9 cellular contexts compared by ENCODE assay signal in genomic region chr1:45501502-45501859, GRCh38. TPM values are rescaled to one million over a fixed set of nuclear protein-coding genes. Genes with fewer than 3 reads are reported as not detected.
DNase-seq lines count a peak whose midpoint lies in the region; TF ChIP-seq lines count a peak whose summit lies in the region.
"Had no signal": no experiment of that assay in that cellular context is flagged by ENCODE, and none has a peak within 500 bp of the region (broad histone marks: within the 10 kb centered on the region; RNA-seq: fewer than 3 reads in every experiment).

No MANE protein-coding gene starts in this region.

- H3K9ac ChIP-seq in BLaER1 treated with 17β-estradiol and CSF1 and Interleukin-3, amounts not matched to agents 10 nM and 100 nM, result no peak overlapping the region
- peak overlapping the region; percentile 72 for H3K9ac ChIP-seq in Loucy (ENCODE audit: low read depth, low read length, poor library complexity, severe bottlenecking)

- peak overlapping the region; percentile 45 to 99 (median 87); a peak in 21 of 22 replicates for H3K4me2 ChIP-seq in BLaER1 treated with 17β-estradiol and CSF1 and Interleukin-3, amounts not matched to agents 10 nM and 100 nM
- peak overlapping the region; percentile 86 for H3K4me2 ChIP-seq in Loucy (ENCODE audit: low read depth, low read length, poor library complexity, severe bottlenecking)

- H3K27ac ChIP-seq in BLaER1 treated with 17β-estradiol and CSF1 and Interleukin-3, amounts not matched to agents 10 nM and 100 nM, result no peak overlapping the region
- peak overlapping the region in 1 of 4 donors; percentile 35 for H3K27ac ChIP-seq in Peyer's patch

- H3K9me3 ChIP-seq in BLaER1 treated with 17β-estradiol and CSF1 and Interleukin-3, amounts not matched to agents 10 nM and 100 nM (replicated peaks in 1 of 11), result peaks cover 0 to 5% (median 0%) of the 10 kb centered on the region in 11 experiments; a peak in 1 of 22 replicates
- H3K9me3 ChIP-seq in Loucy (ENCODE audit: insufficient read depth, low read depth, low read length) (no peaks in the 10 kb centered on the region), Peyer's patch (no peaks in the 10 kb centered on the region)
- H3K9me3 ChIP-seq: adrenal gland, transverse colon had no signal

- no peak overlapping the region for H2AFZ ChIP-seq in Loucy (ENCODE audit: low read length)

- H3K27ac Mint-ChIP-seq in glutamatergic neuron (ENCODE audit: unreplicated experiment), result no peak overlapping the region

- H3K9me3 Mint-ChIP-seq in glutamatergic neuron (ENCODE audit: unreplicated experiment), result peaks cover 13% of the 10 kb centered on the region

- peaks cover 23 to 28% (median 26%) of the 10 kb centered on the region in 10 experiments for H3K4me1 ChIP-seq in BLaER1 treated with 17β-estradiol and CSF1 and Interleukin-3, amounts not matched to agents 10 nM and 100 nM
- peaks cover 26% of the 10 kb centered on the region for H3K4me1 ChIP-seq in Loucy (ENCODE audit: insufficient read depth, low read length, poor library complexity, severe bottlenecking)
- peaks cover 0 to 14% (median 2%) of the 10 kb centered on the region in 4 donors for H3K4me1 ChIP-seq in Peyer's patch

- no peak for DNase-seq in glutamatergic neuron
- DNase-seq in Peyer's patch, result no peak
- no peak for DNase-seq in stimulated activated naive CD4-positive, alpha-beta T cell (lab: John Stamatoyannopoulos, UW)
- DNase-seq in medulla oblongata (ENCODE audit: extremely low spot score), result no peak
- DNase-seq: stimulated activated CD4-positive, alpha-beta T cell treated with anti-CD3 and anti-CD28 coated beads, Interleukin-4, amount 100 ng/mL, for 4 hours; transverse colon had no signal

- peaks cover 0 to 7% (median 1%) of the 10 kb centered on the region in 11 experiments; a peak in 5 of 22 replicates for H4K20me1 ChIP-seq in BLaER1 treated with 17β-estradiol and CSF1 and Interleukin-3, amounts not matched to agents 10 nM and 100 nM
- no peaks in the 10 kb centered on the region for H4K20me1 ChIP-seq in Loucy (ENCODE audit: insufficient read depth, low read length, poor library complexity, severe bottlenecking)

- H3K4me1 Mint-ChIP-seq in glutamatergic neuron (ENCODE audit: low read depth, unreplicated experiment), result peaks cover 18% of the 10 kb centered on the region

- H3K27me3 Mint-ChIP-seq in glutamatergic neuron (ENCODE audit: unreplicated experiment), result peaks cover 7% of the 10 kb centered on the region

- H3K4me3 ChIP-seq in BLaER1 treated with 17β-estradiol and CSF1 and Interleukin-3, amounts not matched to agents 10 nM and 100 nM, result peak overlapping the region in 1 of 10 experiments; percentile 79; a peak in 1 of 20 replicates
- H3K4me3 ChIP-seq in Loucy (ENCODE audit: low read length, poor library complexity, severe bottlenecking) (peak overlapping the region; percentile 82), Peyer's patch (no peak overlapping the region)

- H3K4me3 Mint-ChIP-seq in glutamatergic neuron (ENCODE audit: unreplicated experiment), result peak overlapping the region; percentile 98

- TF ChIP-seq CTCF in Loucy (conservative IDR thresholded peaks at IDR 0.05; ENCODE audit: low read length) (no peak), glutamatergic neuron (IDR thresholded peaks at IDR 0.05; ENCODE audit: partially characterized antibody, unreplicated experiment) (no peak), Peyer's patch (IDR thresholded peaks at IDR 0.05) (no peak)

- no peaks in the 10 kb centered on the region for H3F3A ChIP-seq in Loucy (ENCODE audit: low read depth)

- H3K9me2 ChIP-seq in Loucy (replicated peaks; ENCODE audit: low read depth, low read length), result no peaks in the 10 kb centered on the region

- peaks cover 2% of the 10 kb centered on the region for H3K36me3 Mint-ChIP-seq in glutamatergic neuron (ENCODE audit: unreplicated experiment)

- no peaks in the 10 kb centered on the region for H3K27me3 ChIP-seq in BLaER1 treated with 17β-estradiol and CSF1 and Interleukin-3, amounts not matched to agents 10 nM and 100 nM
- H3K27me3 ChIP-seq in Loucy (ENCODE audit: insufficient read depth, low read length, poor library complexity, severe bottlenecking) (no peaks in the 10 kb centered on the region), Peyer's patch (no peaks in the 10 kb centered on the region)
- H3K27me3 ChIP-seq: adrenal gland, transverse colon had no signal

- TF ChIP-seq POLR2A in Peyer's patch (IDR thresholded peaks at IDR 0.05), result no peak

- peaks cover 0 to 26% (median 8%) of the 10 kb centered on the region in 11 experiments; a peak in 9 of 22 replicates for H3K36me3 ChIP-seq in BLaER1 treated with 17β-estradiol and CSF1 and Interleukin-3, amounts not matched to agents 10 nM and 100 nM
- H3K36me3 ChIP-seq in Loucy (ENCODE audit: insufficient read depth, low read length) (no peaks in the 10 kb centered on the region), Peyer's patch (no peaks in the 10 kb centered on the region)
- H3K36me3 ChIP-seq: adrenal gland, transverse colon had no signal

- peaks cover 8% of the 10 kb centered on the region; the same call in 1 of the 2 replicates for H3K79me2 ChIP-seq in Loucy (ENCODE audit: insufficient read depth, low read length)

RNA-seq across cellular contexts. Expression of gene MMACHC, which starts 1.4 kb away (rescaled TPM):
- total RNA-seq in glutamatergic neuron (ENCODE audit: unreplicated experiment) (2.5 TPM), Peyer's patch (1 to 10 TPM; 2.5 to 5.1 (median 3.4) TPM)

RNA-seq across cellular contexts. Expression of gene CCDC163, which starts 1.6 kb away (rescaled TPM):
- total RNA-seq in glutamatergic neuron (ENCODE audit: unreplicated experiment) (9.8 TPM), Peyer's patch (1 to 10 TPM in 2 of 4 donors, under 1 TPM in 1, not detected in 1; 0.94 to 3.7 (median 1.7) TPM)

RNA-seq across cellular contexts. Expression of gene TESK2, which starts 10.5 kb away (rescaled TPM):
- total RNA-seq in glutamatergic neuron (ENCODE audit: unreplicated experiment) (3.3 TPM), Peyer's patch (10 to 100 TPM; 16.5 to 30.5 (median 23.2) TPM)

RNA-seq across cellular contexts. Expression of gene PRDX1, which starts 20.2 kb away (rescaled TPM):
- total RNA-seq in glutamatergic neuron (ENCODE audit: unreplicated experiment) (1,754 TPM), Peyer's patch (100 to 1,000 TPM; 214 to 501 (median 292) TPM)

RNA-seq across cellular contexts. Expression of gene AKR1A1, which starts 49.1 kb away (rescaled TPM):
- total RNA-seq in glutamatergic neuron (ENCODE audit: unreplicated experiment) (182 TPM), Peyer's patch (100 to 1,000 TPM; 161 to 305 (median 201) TPM)
